8 cellular contexts compared by ENCODE assay signal in genomic region chr12:6874007-6874368, GRCh38. TPM values are rescaled to one million over a fixed set of nuclear protein-coding genes. Genes with fewer than 3 reads are reported as not detected.
DNase-seq lines count a peak whose midpoint lies in the region; ATAC-seq and TF ChIP-seq lines count a peak whose summit lies in the region.
"Not testable (repeated sequence)": the region's sequence is repeated elsewhere in the genome, so short reads cannot be mapped to it uniquely, and the experiment has no call there.

No MANE protein-coding gene starts in this region.

- intact Hi-C loops in stomach (cut with DNase I; ENCODE audit: low total_unique reads), result not testable (repeated sequence)

- peaks cover 46% of the 10 kb centered on the region for H3K4me1 Mint-ChIP-seq in HFFc6 (ENCODE audit: low read depth)
- peaks cover 47% of the 10 kb centered on the region for H3K4me1 Mint-ChIP-seq in activated naive CD8-positive, alpha-beta T cell treated with anti-CD3 and anti-CD28 coated beads, Interleukin-2, amount 50 U/mL, for 24 hours
- peaks cover 37% of the 10 kb centered on the region for H3K4me1 Mint-ChIP-seq in endodermal cell

- H3K4me2 ChIP-seq in SU-DHL-6 (ENCODE audit: low read depth, low read length, poor library complexity, severe bottlenecking), result peak overlapping the region; percentile 85
- peak overlapping the region; percentile 49 for H3K4me2 ChIP-seq in neural cell (ENCODE audit: low read length)

- not testable (repeated sequence) for H3K9me2 ChIP-seq in SU-DHL-6 (replicated peaks; ENCODE audit: insufficient read depth, low read length); neural cell (ENCODE audit: insufficient read depth, low read length)

- H3F3A ChIP-seq in SU-DHL-6 (ENCODE audit: insufficient read depth), result peaks cover 40% of the 10 kb centered on the region
- H3F3A ChIP-seq in neural cell (ENCODE audit: insufficient read depth, low read length, poor library complexity, severe bottlenecking), result not testable (repeated sequence)

- not testable (repeated sequence) for H3K9me3 Mint-ChIP-seq in HFFc6; activated naive CD8-positive, alpha-beta T cell treated with anti-CD3 and anti-CD28 coated beads, Interleukin-2, amount 50 U/mL, for 24 hours; endodermal cell

- not testable (repeated sequence) for TF ChIP-seq RAD21 in neural cell (conservative IDR thresholded peaks at IDR 0.05)

- not testable (repeated sequence) for H4K20me1 ChIP-seq in SU-DHL-6 (ENCODE audit: low read depth, low read length); neural cell (ENCODE audit: insufficient read depth)

- peak overlapping the region; percentile 93 for H3K4me3 Mint-ChIP-seq in HFFc6
- H3K4me3 Mint-ChIP-seq in activated naive CD8-positive, alpha-beta T cell treated with anti-CD3 and anti-CD28 coated beads, Interleukin-2, amount 50 U/mL, for 24 hours, result peak overlapping the region; percentile 94
- H3K4me3 Mint-ChIP-seq in endodermal cell, result peak overlapping the region; percentile 97

- WGBS in endodermal cell (ENCODE audit: insufficient coverage in 1 of 2, insufficient read length in 1 of 2), 2 experiments, result 64 to 65% methylated on average over 9 to 10 of the region's 10 CpGs
- WGBS in stomach, 5 donors, result 38 to 50% (median 46%) methylated on average over 10 of the region's 10 CpGs

- TF ChIP-seq EP300 in neural cell (conservative IDR thresholded peaks at IDR 0.05; ENCODE audit: poor library complexity, severe bottlenecking); stomach (IDR thresholded peaks at IDR 0.05): not testable (repeated sequence)

- not testable (repeated sequence) for H3K79me2 ChIP-seq in SU-DHL-6 (ENCODE audit: insufficient read depth, low read length); neural cell (replicated peaks; ENCODE audit: insufficient read depth, low read length)

- not testable (repeated sequence) for H3K27me3 Mint-ChIP-seq in HFFc6 (ENCODE audit: insufficient read depth); activated naive CD8-positive, alpha-beta T cell treated with anti-CD3 and anti-CD28 coated beads, Interleukin-2, amount 50 U/mL, for 24 hours; endodermal cell (ENCODE audit: insufficient read depth)

- H3K4me1 ChIP-seq in endodermal cell (ENCODE audit: control insufficient read depth, insufficient read depth, low read length); iPS-20b (ENCODE audit: insufficient read depth, low read length): not testable (repeated sequence)
- H3K4me1 ChIP-seq in stomach, result peaks cover 23 to 54% (median 49%) of the 10 kb centered on the region in 4 donors

- not testable (repeated sequence) for H3K27me3 ChIP-seq in SU-DHL-6 (ENCODE audit: low read length); endodermal cell (ENCODE audit: control insufficient read depth, insufficient read depth, low read length, poor library complexity, severe bottlenecking); iPS-20b (ENCODE audit: insufficient read depth, low read length); neural cell (ENCODE audit: insufficient read depth, low read depth, low read length); stomach

- ATAC-seq in activated naive CD8-positive, alpha-beta T cell treated with anti-CD3 and anti-CD28 coated beads, Interleukin-2, amount 50 U/mL, for 24 hours, result not testable (repeated sequence)

- H3K4me3 ChIP-seq in AG10803 (ENCODE audit: low read length) (peak overlapping the region; percentile 83), SU-DHL-6 (ENCODE audit: insufficient read depth, low read length, poor library complexity, severe bottlenecking) (peak overlapping the region; percentile 70), endodermal cell (ENCODE audit: low read length) (peak overlapping the region; percentile 88), iPS-20b (ENCODE audit: low read length) (peak overlapping the region; percentile 73), neural cell (ENCODE audit: low read length) (peak overlapping the region; percentile 88), stomach (peak overlapping the region; percentile 69 to 84 (median 77))

- H3K36me3 ChIP-seq in SU-DHL-6 (ENCODE audit: low read length); neural cell (ENCODE audit: insufficient read depth, low read length): not testable (repeated sequence)
- H3K36me3 ChIP-seq in endodermal cell (ENCODE audit: control insufficient read depth, insufficient read depth, low read length) (peaks cover 30% of the 10 kb centered on the region), iPS-20b (ENCODE audit: insufficient read depth, low read depth, low read length) (peaks cover 30% of the 10 kb centered on the region), stomach (peaks cover 16 to 33% (median 30%) of the 10 kb centered on the region in 4 donors)

- H3K9me3 ChIP-seq in SU-DHL-6 (ENCODE audit: insufficient read depth, low read length); endodermal cell (ENCODE audit: control insufficient read depth, low read length); iPS-20b (ENCODE audit: insufficient read depth, low read depth, low read length); neural cell (ENCODE audit: low read length); stomach: not testable (repeated sequence)

- not testable (repeated sequence) for TF ChIP-seq CTCF in AG10803 (conservative IDR thresholded peaks at IDR 0.05; ENCODE audit: low read length); HFFc6 (IDR thresholded peaks at IDR 0.05); SU-DHL-6 (IDR thresholded peaks at IDR 0.05; ENCODE audit: insufficient read depth, low read length, poor library complexity, severe bottlenecking); neural cell (IDR thresholded peaks at IDR 0.05; ENCODE audit: poor library complexity, severe bottlenecking); stomach (IDR thresholded peaks at IDR 0.05)
- peak; percentile 11 for TF ChIP-seq CTCF in endodermal cell (conservative IDR thresholded peaks at IDR 0.05)

- H3K36me3 Mint-ChIP-seq in HFFc6 (ENCODE audit: low read depth), result peaks cover 25% of the 10 kb centered on the region
- peaks cover 59% of the 10 kb centered on the region for H3K36me3 Mint-ChIP-seq in activated naive CD8-positive, alpha-beta T cell treated with anti-CD3 and anti-CD28 coated beads, Interleukin-2, amount 50 U/mL, for 24 hours (ENCODE audit: low read depth)
- peaks cover 43% of the 10 kb centered on the region for H3K36me3 Mint-ChIP-seq in endodermal cell (ENCODE audit: low read depth)

- DNase-seq in AG10803 (ENCODE audit: low read depth); HFFc6; activated naive CD8-positive, alpha-beta T cell treated with anti-CD3 and anti-CD28 coated beads, Interleukin-2, amount 50 U/mL, for 24 hours; endodermal cell; stomach: not testable (repeated sequence)

- H3K27ac ChIP-seq in SU-DHL-6 (ENCODE audit: low read depth, low read length), result peak overlapping the region; percentile 64
- H3K27ac ChIP-seq in endodermal cell (ENCODE audit: low read depth, low read length), result peak overlapping the region; percentile 18
- not testable (repeated sequence) for H3K27ac ChIP-seq in iPS-20b (ENCODE audit: low read length)
- peak overlapping the region; percentile 65 for H3K27ac ChIP-seq in neural cell (ENCODE audit: low read length)
- H3K27ac ChIP-seq in stomach, result peak overlapping the region; percentile 87 to 98 (median 88)

- H3K27ac Mint-ChIP-seq in HFFc6, result peak overlapping the region; percentile 91
- H3K27ac Mint-ChIP-seq in activated naive CD8-positive, alpha-beta T cell treated with anti-CD3 and anti-CD28 coated beads, Interleukin-2, amount 50 U/mL, for 24 hours, result peak overlapping the region; percentile 71
- H3K27ac Mint-ChIP-seq in endodermal cell, result peak overlapping the region; percentile 90

- H3K9ac ChIP-seq in SU-DHL-6 (ENCODE audit: low read length) (peak overlapping the region; percentile 82), endodermal cell (ENCODE audit: extremely low read depth, low read length, poor library complexity, severe bottlenecking) (peak overlapping the region; percentile 73), iPS-20b (ENCODE audit: low read depth, low read length) (peak overlapping the region; percentile 63; the same call in 1 of the 2 replicates), neural cell (ENCODE audit: low read length) (peak overlapping the region; percentile 75)

- H2AFZ ChIP-seq in SU-DHL-6 (ENCODE audit: low read depth, low read length, severe bottlenecking), result peak overlapping the region; percentile 78
- H2AFZ ChIP-seq in neural cell (ENCODE audit: low read depth, low read length), result peak overlapping the region; percentile 10

- not testable (repeated sequence) for TF ChIP-seq POLR2A in stomach (IDR thresholded peaks at IDR 0.05)

RNA-seq across cellular contexts. Expression of gene SPSB2, which starts 0.9 kb away (rescaled TPM):
- total RNA-seq in HFFc6 (2021; fragmentation: NEBNext Ultra II Directional; extraction: Animal tissue kit (Norgen Biotek cat#: 25700)), result 10 to 100 TPM; 12.1 to 13.9 (median 13.0) TPM
- 10 to 100 TPM; 34.6 to 36.5 TPM for total RNA-seq in endodermal cell
- polyA plus RNA-seq in endodermal cell (2013, experiment 1 of 2), result 6.8 TPM
- polyA plus RNA-seq in endodermal cell (2013, experiment 2 of 2), result 7.6 TPM
- polyA plus RNA-seq in neural cell, result 12.8 and 14.2 TPM in 2 replicates
- 5.8 and 6.0 TPM in 2 replicates for polyA minus RNA-seq in neural cell
- total RNA-seq in stomach, result 10 to 100 TPM in 1 of 5 donors, 1 to 10 TPM in 3, not detected in 1; 5.1 to 24.0 (median 6.0) TPM
- polyA plus RNA-seq in stomach, result 10 to 100 TPM in 2 of 3 donors, 1 to 10 TPM in 1; 9.9 to 13.4 (median 11.2) TPM

RNA-seq across cellular contexts. Expression of gene TPI1, which starts 6.7 kb away (rescaled TPM):
- 100 to 1,000 TPM; 853 to 931 (median 870) TPM for total RNA-seq in HFFc6 (2021; fragmentation: NEBNext Ultra II Directional; extraction: Animal tissue kit (Norgen Biotek cat#: 25700))
- total RNA-seq in endodermal cell (1,000 to 10,000 TPM in 1 of 2 donors, 100 to 1,000 TPM in 1; 805 to 1,294 TPM), stomach (100 to 1,000 TPM; 131 to 359 (median 268) TPM)
- polyA plus RNA-seq in endodermal cell (2013, experiment 1 of 2), result 843 TPM
- 801 TPM for polyA plus RNA-seq in endodermal cell (2013, experiment 2 of 2)
- polyA plus RNA-seq in neural cell (288 and 292 TPM in 2 replicates), stomach (100 to 1,000 TPM; 403 to 526 (median 504) TPM)
- 150 and 158 TPM in 2 replicates for polyA minus RNA-seq in neural cell

RNA-seq across cellular contexts. Expression of gene USP5, which starts 22.0 kb away (rescaled TPM):
- 100 to 1,000 TPM; 149 to 211 (median 182) TPM for total RNA-seq in HFFc6 (2021; fragmentation: NEBNext Ultra II Directional; extraction: Animal tissue kit (Norgen Biotek cat#: 25700))
- 100 to 1,000 TPM; 120 to 257 TPM for total RNA-seq in endodermal cell
- polyA plus RNA-seq in endodermal cell (2013, experiment 1 of 2), result 74.6 TPM
- polyA plus RNA-seq in endodermal cell (2013, experiment 2 of 2), result 74.4 TPM
- 120 and 130 TPM in 2 replicates for polyA plus RNA-seq in neural cell
- 104 and 125 TPM in 2 replicates for polyA minus RNA-seq in neural cell
- total RNA-seq in stomach, result 10 to 100 TPM; 26.3 to 69.4 (median 48.7) TPM
- 10 to 100 TPM; 20.9 to 29.0 (median 25.0) TPM for polyA plus RNA-seq in stomach

RNA-seq across cellular contexts. Expression of gene CDCA3, which starts 22.9 kb away (rescaled TPM):
- total RNA-seq in HFFc6 (2021; fragmentation: NEBNext Ultra II Directional; extraction: Animal tissue kit (Norgen Biotek cat#: 25700)), result 10 to 100 TPM; 24.0 to 62.5 (median 56.3) TPM
- total RNA-seq in endodermal cell (10 to 100 TPM; 53.1 to 63.9 TPM), stomach (10 to 100 TPM in 3 of 5 donors, 1 to 10 TPM in 2; 3.3 to 56.0 (median 19.6) TPM)
- 87.9 TPM for polyA plus RNA-seq in endodermal cell (2013, experiment 1 of 2)
- 84.7 TPM for polyA plus RNA-seq in endodermal cell (2013, experiment 2 of 2)
- polyA plus RNA-seq in neural cell (4.1 and 7.3 TPM in 2 replicates), stomach (10 to 100 TPM in 1 of 3 donors, 1 to 10 TPM in 2; 2.1 to 12.2 (median 9.8) TPM)
- 4.9 and 5.8 TPM in 2 replicates for polyA minus RNA-seq in neural cell

RNA-seq across cellular contexts. Expression of gene LRRC23, which starts 30.6 kb away (rescaled TPM):
- total RNA-seq in HFFc6 (2021; fragmentation: NEBNext Ultra II Directional; extraction: Animal tissue kit (Norgen Biotek cat#: 25700)), result 1 to 10 TPM; 5.5 to 7.9 (median 6.6) TPM
- total RNA-seq in endodermal cell (10 to 100 TPM in 1 of 2 donors, 1 to 10 TPM in 1; 7.8 to 11.5 TPM), stomach (10 to 100 TPM in 1 of 5 donors, 1 to 10 TPM in 3, not detected in 1; 5.3 to 20.4 (median 9.0) TPM)
- polyA plus RNA-seq in endodermal cell (2013, experiment 1 of 2), result 12.5 TPM
- polyA plus RNA-seq in endodermal cell (2013, experiment 2 of 2), result 8.9 TPM
- polyA plus RNA-seq in neural cell (13.6 and 20.5 TPM in 2 replicates), stomach (10 to 100 TPM in 1 of 3 donors, 1 to 10 TPM in 2; 8.0 to 11.0 (median 9.0) TPM)
- 12.7 and 18.9 TPM in 2 replicates for polyA minus RNA-seq in neural cell
